ENCODE assay signal across 17 cellular contexts in genomic region chr4:140472156-140472555, GRCh38. TPM values are rescaled to one million over a fixed set of nuclear protein-coding genes. Genes with fewer than 3 reads are reported as not detected.
DNase-seq lines count a peak whose midpoint lies in the region; ATAC-seq and TF ChIP-seq lines count a peak whose summit lies in the region.
"Had no signal": no experiment of that assay in that cellular context is flagged by ENCODE, and none has a peak within 500 bp of the region (broad histone marks: within the 10 kb centered on the region; RNA-seq: fewer than 3 reads in every experiment).

No MANE protein-coding gene starts in this region.

- H3K27ac Mint-ChIP-seq in T-cell (no peak overlapping the region), chondrocyte (ENCODE audit: unreplicated experiment) (no peak overlapping the region)
- H3K27ac Mint-ChIP-seq: CD14-positive monocyte; CD8-positive, alpha-beta memory T cell; H9; IgD-negative memory B cell had no signal

- H3K9me3 ChIP-seq in HEK293 (ENCODE audit: control insufficient read depth, insufficient read depth, low read depth, low read length), result no peaks in the 10 kb centered on the region
- H3K9me3 ChIP-seq: A549 had no signal

- DNase-seq in NCI-H2107 treated with DMSO at 0.1 percent for 48 hours (lab: John Stamatoyannopoulos, UW; ENCODE audit: unreplicated experiment), result peak; percentile 40
- DNase-seq in SK-MEL-5 (ENCODE audit: low read depth, low spot score), result peak; percentile 22
- peak; percentile 3 for DNase-seq in left kidney (ENCODE audit: low read depth, low spot score)
- DNase-seq in SW480 (ENCODE audit: low spot score), result no peak
- no peak for DNase-seq in T-cell
- DNase-seq in chondrocyte (ENCODE audit: low spot score), result no peak
- DNase-seq: CD8-positive, alpha-beta memory T cell; DMS79 treated with DMSO at 0.1 percent for 48 hours; EL; GM23248; H9 had no signal

- H3K4me3 Mint-ChIP-seq in T-cell (no peak overlapping the region), chondrocyte (ENCODE audit: unreplicated experiment) (no peak overlapping the region)
- H3K4me3 Mint-ChIP-seq: CD14-positive monocyte; CD8-positive, alpha-beta memory T cell; H9; IgD-negative memory B cell had no signal

- no peak overlapping the region for H3K4me3 ChIP-seq in HEK293 (ENCODE audit: low read depth, low read length)
- H3K4me3 ChIP-seq: A549, GM23248 had no signal

- H3K4me1 ChIP-seq in HEK293 (ENCODE audit: control insufficient read depth, insufficient read depth, low read length), result no peaks in the 10 kb centered on the region
- H3K4me1 ChIP-seq: A549 had no signal

- H3K9me3 Mint-ChIP-seq in T-cell (no peaks in the 10 kb centered on the region), chondrocyte (ENCODE audit: low read depth) (no peaks in the 10 kb centered on the region)
- H3K9me3 Mint-ChIP-seq: CD8-positive, alpha-beta memory T cell; H9; IgD-negative memory B cell had no signal

- no peak overlapping the region for H3K27ac ChIP-seq in HEK293 (ENCODE audit: extremely low read depth, low read depth, low read length)
- H3K27ac ChIP-seq: A549, GM23248 had no signal

- CTCF ChIA-PET in HEK293 (lab: Yijun Ruan, JAX) (interaction anchor here (0.5 kb wide), 1 partner anchor 112 kb away, joined by 8 read pairs; no protein-coding TSS in a partner anchor), T-cell (lab: Charles Lee) (no interaction called here)

- no peaks in the 10 kb centered on the region for H3K36me3 ChIP-seq in HEK293 (ENCODE audit: control insufficient read depth in 2 of 2, insufficient read depth in 1 of 2, low read length in 2 of 2)

- no peak for ATAC-seq in T-cell (replicated peaks in 1 of 4)
- ATAC-seq: A549 had no signal

- H3K4me1 Mint-ChIP-seq in T-cell, result no peaks in the 10 kb centered on the region
- peaks cover 3% of the 10 kb centered on the region for H3K4me1 Mint-ChIP-seq in chondrocyte (ENCODE audit: low read depth)
- H3K4me1 Mint-ChIP-seq: CD14-positive monocyte; CD8-positive, alpha-beta memory T cell had no signal

- peaks cover 23 to 31% of the 10 kb centered on the region in 2 donors for H3K27me3 Mint-ChIP-seq in T-cell
- peaks cover 16% of the 10 kb centered on the region for H3K27me3 Mint-ChIP-seq in chondrocyte (ENCODE audit: low read depth)

- no peak for TF ChIP-seq CTCF in HEK293 (tag by site-specific recombination; IDR thresholded peaks at IDR 0.05)
- TF ChIP-seq CTCF in chondrocyte (IDR thresholded peaks at IDR 0.05), result no peak

- H3K36me3 Mint-ChIP-seq in T-cell, result no peaks in the 10 kb centered on the region
- H3K36me3 Mint-ChIP-seq in chondrocyte (ENCODE audit: low read depth), result peaks cover 5% of the 10 kb centered on the region
- H3K36me3 Mint-ChIP-seq: CD14-positive monocyte; CD8-positive, alpha-beta memory T cell had no signal

- in situ Hi-C loops in SK-MEL-5 (cut with HindIII; ENCODE audit: low pct_unique_long_range_greater_than_20kb, low sequenced_read_pairs), result no loop called here

- POLR2A ChIA-PET in HEK293 (lab: Yijun Ruan, JAX), result no interaction called here
- POLR2A ChIA-PET in T-cell (lab: Charles Lee), result no interaction called here

TF ChIP-seq in HEK293, 187 proteins besides CTCF, POLR2A, EP300 and RAD21:
- TF ChIP-seq ZNF280C (tag by site-specific recombination; IDR thresholded peaks at IDR 0.05), result no peak
- TF ChIP-seq ZNF214 (tag by site-specific recombination; IDR thresholded peaks at IDR 0.05; ENCODE audit: borderline replicate concordance), result no peak
- no peak for TF ChIP-seq GLI2 (tag by site-specific recombination; IDR thresholded peaks at IDR 0.05; ENCODE audit: borderline replicate concordance, low read depth)
- no peak for TF ChIP-seq ZNF416 (tag by site-specific recombination; IDR thresholded peaks at IDR 0.05)
- peak; percentile 35; the same call in 1 of the 2 replicates for TF ChIP-seq PRDM6 (tag by site-specific recombination; IDR thresholded peaks at IDR 0.05)
- TF ChIP-seq ZNF529 (tag by site-specific recombination; IDR thresholded peaks at IDR 0.05; ENCODE audit: insufficient replicate concordance), result no peak

RNA-seq across cellular contexts. Expression of gene MGAT4D, which starts 25.9 kb away (rescaled TPM):
- total RNA-seq in SK-MEL-5 (2014; rRNA removed; shearing (Covaris generic)), result not detected in 2 replicates
- polyA plus RNA-seq in SK-MEL-5 (2015; cell fraction: cytosol; rRNA removed), result not detected in 2 replicates
- polyA plus RNA-seq in SK-MEL-5 (2015; cell fraction: nucleus; rRNA removed), result not detected in 2 replicates
- total RNA-seq in T-cell, result not detected
- total RNA-seq in chondrocyte, result not detected in 3 replicates
- total RNA-seq: CD8-positive, alpha-beta memory T cell; GM23248; H9; HT1080 had no signal
- polyA plus RNA-seq: A549; BJ; CD14-positive monocyte; CD8-positive, alpha-beta memory T cell; GM23248; IgD-negative memory B cell had no signal

RNA-seq across cellular contexts. Expression of gene CLGN, which starts 44.7 kb away (rescaled TPM):
- total RNA-seq in SK-MEL-5 (2014; rRNA removed; shearing (Covaris generic)), result 0.08 and 0.21 TPM in 2 replicates
- polyA plus RNA-seq in SK-MEL-5 (2015; cell fraction: cytosol; rRNA removed), result 0.09 and 0.44 TPM in 2 replicates
- polyA plus RNA-seq in SK-MEL-5 (2015; cell fraction: nucleus; rRNA removed), result 0.09 TPM in 1 of 2 replicates, not detected in the other
- total RNA-seq in T-cell, result under 1 TPM in 1 of 5 donors, not detected in 4; 0.38 TPM
- total RNA-seq in chondrocyte, result 0.41 to 0.89 TPM (median 0.60 TPM) in 3 replicates
- total RNA-seq: CD8-positive, alpha-beta memory T cell had no signal
- polyA plus RNA-seq: BJ; CD8-positive, alpha-beta memory T cell; IgD-negative memory B cell had no signal

RNA-seq across cellular contexts. Expression of gene ELMOD2, which starts 51.8 kb away (rescaled TPM):
- total RNA-seq in SK-MEL-5 (2014; rRNA removed; shearing (Covaris generic)), result 25.5 and 27.0 TPM in 2 replicates
- polyA plus RNA-seq in SK-MEL-5 (2015; cell fraction: cytosol; rRNA removed), result 13.9 and 15.3 TPM in 2 replicates
- 30.7 and 44.9 TPM in 2 replicates for polyA plus RNA-seq in SK-MEL-5 (2015; cell fraction: nucleus; rRNA removed)
- total RNA-seq in T-cell (10 to 100 TPM; 11.1 to 22.8 (median 18.8) TPM), chondrocyte (30.5 to 38.5 TPM (median 31.0 TPM) in 3 replicates)

Comparison
In these comparisons a context has a peak if more than half of its experiments do, and no peak if none do; other contexts are left out.
1. DNase-seq: peak in NCI-H2107 treated with DMSO at 0.1 percent for 48 hours (single experiment), SK-MEL-5 (single experiment) and left kidney (single experiment); none in SW480 (single experiment), T-cell (0 of 34) and chondrocyte (single experiment).